17 cellular contexts compared by ENCODE assay signal in genomic region chr22:36985490-36985889, GRCh38.
"Had no signal": no experiment of that assay in that cellular context is flagged by ENCODE, and none has a peak within 500 bp of the region (broad histone marks: within the 10 kb centered on the region; RNA-seq: fewer than 3 reads in every experiment).

No MANE protein-coding gene starts in this region.

- H3K4me3 ChIP-seq: MG63, PC-9, Peyer's patch, SJCRH30 had no signal

- DNase-seq: MG63, NCI-H1092, NCI-H1105 treated with DMSO at 0.1 percent for 48 hours, NCI-H1417 treated with DMSO at 0.1 percent for 48 hours, NCI-H146, NCI-H1930, NCI-H2081, NCI-H2107, NCI-H226, NCI-H510A, NCI-H524 treated with DMSO at 0.1 percent for 48 hours, NCI-H69, NCI-H774, PC-9, SHP77 treated with DMSO at 0.1 percent for 48 hours had no signal

- H3K27ac ChIP-seq: PC-9, Peyer's patch, SJCRH30 had no signal

- H3K27me3 ChIP-seq: Peyer's patch, SJCRH30 had no signal

- H2AFZ ChIP-seq: PC-9 had no signal

- H3K4me1 ChIP-seq: Peyer's patch, SJCRH30 had no signal

- H3K36me3 ChIP-seq: MG63, Peyer's patch, SJCRH30 had no signal

- H3K4me2 ChIP-seq: PC-9 had no signal
